34 cellular contexts compared by ENCODE assay signal in the genomic region with DNA sequence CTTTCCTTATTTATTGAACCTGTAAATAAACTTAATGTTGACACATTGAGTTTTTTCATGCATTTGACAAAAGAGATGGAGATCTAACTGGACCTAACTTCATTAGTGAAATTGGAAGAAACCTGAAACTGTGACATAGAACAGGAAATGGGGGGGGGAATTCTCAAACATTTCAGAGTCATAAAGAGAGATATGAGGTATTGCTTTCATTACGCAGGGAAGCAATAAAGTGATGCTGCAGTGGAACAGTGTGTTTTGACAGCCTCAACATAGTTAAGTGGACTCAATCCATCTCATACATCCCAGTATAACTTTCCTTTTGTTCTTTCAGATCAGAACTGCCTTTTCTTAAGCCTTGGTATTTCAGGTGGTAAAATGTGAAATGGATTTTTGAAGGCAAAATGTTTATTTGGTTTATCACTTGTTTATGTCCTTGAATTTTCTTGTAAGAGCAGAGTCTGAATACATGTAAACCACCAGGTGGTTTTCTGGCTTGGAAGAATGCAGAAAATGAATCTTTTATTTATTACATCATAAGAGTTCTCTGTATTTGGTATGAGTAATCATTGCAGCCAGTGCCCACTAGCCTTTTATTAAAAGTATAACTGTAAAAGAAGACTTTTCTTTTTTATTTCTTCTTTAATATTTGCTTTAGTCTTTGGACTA.
DNase-seq lines count a peak whose midpoint lies in the region; ATAC-seq, FAIRE-seq and TF ChIP-seq lines count a peak whose summit lies in the region.
"Had no signal": no experiment of that assay in that cellular context is flagged by ENCODE, and none has a peak within 500 bp of the region (broad histone marks: within the 10 kb centered on the region; RNA-seq: fewer than 3 reads in every experiment).

No MANE protein-coding gene starts in this region.

- no peaks in the 10 kb centered on the region for H3K9me3 ChIP-seq in mammary epithelial cell (replicated peaks; ENCODE audit: insufficient read depth, low read length)
- no peaks in the 10 kb centered on the region for H3K9me3 ChIP-seq in transverse colon
- H3K9me3 ChIP-seq: A549, gastrocnemius medialis, left ventricle myocardium inferior had no signal

- H3K27ac Mint-ChIP-seq in MCF 10A (ENCODE audit: low read depth, unreplicated experiment), result no peak overlapping the region
- H3K27ac Mint-ChIP-seq: activated CD4-positive, alpha-beta T cell treated with anti-CD3 and anti-CD28 coated beads, Interleukin-2, amount 10 ng/mL, durations not matched to agents 7 days and 5 days; activated CD8-positive, alpha-beta memory T cell treated with anti-CD3 and anti-CD28 coated beads, Interleukin-2, amount 10 ng/mL, durations not matched to agents 7 days and 5 days; activated T-cell treated with anti-CD3 and anti-CD28 coated beads, Interleukin-2, amount 50 U/mL, for 72 hours; B cell; CD8-positive, alpha-beta memory T cell; naive thymus-derived CD4-positive, alpha-beta T cell; T-helper 2 cell treated with Interferon-gamma antibody and Interleukin-4, amounts not matched to agents 5 μg/mL and 100 μg/mL, for 36 hours had no signal

- H2AFZ ChIP-seq in mammary epithelial cell (ENCODE audit: low read depth, low read length), result no peak overlapping the region

- no peak for TF ChIP-seq POLR2A in transverse colon (IDR thresholded peaks at IDR 0.05)

- H3K9me3 Mint-ChIP-seq in MCF 10A (ENCODE audit: unreplicated experiment), result no peaks in the 10 kb centered on the region
- H3K9me3 Mint-ChIP-seq: activated CD4-positive, alpha-beta T cell treated with anti-CD3 and anti-CD28 coated beads, Interleukin-2, amount 10 ng/mL, durations not matched to agents 7 days and 5 days; activated T-cell treated with anti-CD3 and anti-CD28 coated beads, Interleukin-2, amount 50 U/mL, for 72 hours; CD8-positive, alpha-beta memory T cell; naive thymus-derived CD4-positive, alpha-beta T cell; T-helper 2 cell treated with Interferon-gamma antibody and Interleukin-4, amounts not matched to agents 5 μg/mL and 100 μg/mL, for 36 hours had no signal

- ATAC-seq in HG03378 (IDR thresholded peaks at IDR 0.05; ENCODE audit: unreplicated experiment), result peak; percentile 77
- ATAC-seq: A549; activated CD8-positive, alpha-beta memory T cell treated with anti-CD3 and anti-CD28 coated beads, Interleukin-2, amount 10 ng/mL, durations not matched to agents 7 days and 5 days; gastrocnemius medialis; HCT116; HepG2; naive thymus-derived CD4-positive, alpha-beta T cell had no signal

- TF ChIP-seq EP300 in transverse colon (IDR thresholded peaks at IDR 0.05; ENCODE audit: low read depth), result no peak

- no peak overlapping the region for H3K9ac ChIP-seq in mammary epithelial cell (ENCODE audit: insufficient read depth, low read length)

- intact Hi-C loops in mammary epithelial cell (cut with micrococcal nuclease) (no loop called here), MCF 10A (cut with micrococcal nuclease) (loop anchor here (10.0 kb wide), 1 partner anchor 897 kb away; a partner anchor contains a TSS), transverse colon (cut with DNase I; ENCODE audit: low total_unique reads) (no loop called here)

- H3K4me3 ChIP-seq in mammary epithelial cell (replicated peaks in 1 of 3; ENCODE audit: insufficient read depth in 1 of 3, low read depth in 2 of 3, low read length in 3 of 3), result no peak overlapping the region
- no peak overlapping the region for H3K4me3 ChIP-seq in transverse colon
- H3K4me3 ChIP-seq: A549, cardiac muscle cell, gastrocnemius medialis, left ventricle myocardium inferior had no signal

- FAIRE-seq in urothelium cell line (lab: Jason Lieb, UNC), result no peak
- FAIRE-seq: A549, endometrium, HepG2 had no signal

- TF ChIP-seq CTCF in mammary epithelial cell (conservative IDR thresholded peaks at IDR 0.05 in 1 of 2, IDR thresholded peaks at IDR 0.05 in 1 of 2; ENCODE audit: extremely low read depth in 1 of 2, insufficient read depth in 1 of 2, low read depth in 1 of 2, low read length in 2 of 2) (no peak), MCF 10A (IDR thresholded peaks at IDR 0.05; ENCODE audit: unreplicated experiment) (no peak), GM20000 (IDR thresholded peaks at IDR 0.05; ENCODE audit: extremely low read depth, missing control alignments) (no peak), transverse colon (IDR thresholded peaks at IDR 0.05) (no peak)

- H3K27ac ChIP-seq in mammary epithelial cell (ENCODE audit: insufficient read depth, low read depth, low read length) (no peak overlapping the region), transverse colon (no peak overlapping the region)
- H3K27ac ChIP-seq: A549, cardiac muscle cell, gastrocnemius medialis, HL-60, left ventricle myocardium inferior, WERI-Rb-1 had no signal

- CTCF ChIA-PET in mammary epithelial cell (lab: Charles Lee; ENCODE audit: low non-redundant PET), result no interaction called here
- CTCF ChIA-PET in MCF 10A (lab: Yijun Ruan, JAX), result interaction anchor here (0.6 to 0.7 kb wide), 3 partner anchors 528 to 956 kb away, joined by 3 to 5 read pairs (median 5); no protein-coding TSS in a partner anchor

- POLR2A ChIA-PET in MCF 10A (lab: Yijun Ruan, JAX), result interaction anchor here (0.6 kb wide), 1 partner anchor 833 kb away, joined by 3 read pairs; no protein-coding TSS in a partner anchor

- no peaks in the 10 kb centered on the region for H3K79me2 ChIP-seq in mammary epithelial cell (ENCODE audit: insufficient read depth, low read length)

- H3K4me1 Mint-ChIP-seq in MCF 10A (ENCODE audit: insufficient read depth, unreplicated experiment), result no peaks in the 10 kb centered on the region
- H3K4me1 Mint-ChIP-seq: B cell; CD8-positive, alpha-beta memory T cell; naive thymus-derived CD4-positive, alpha-beta T cell had no signal

- no TSS peak for BruUV-seq in mammary epithelial cell (replicated peaks; lab: Mats Ljungman, UMichigan)
- no TSS peak for BruUV-seq in MCF 10A (replicated peaks; lab: Mats Ljungman, UMichigan)

- dilution Hi-C loops in mammary epithelial cell (cut with HindIII; ENCODE audit: low sequenced_read_pairs), result no loop called here

- H3K27me3 ChIP-seq in mammary epithelial cell (ENCODE audit: insufficient read depth, low read length), result peaks cover 3% of the 10 kb centered on the region
- H3K27me3 ChIP-seq in transverse colon, result no peaks in the 10 kb centered on the region
- H3K27me3 ChIP-seq: cardiac muscle cell, gastrocnemius medialis had no signal

- no peak overlapping the region for H3K4me3 Mint-ChIP-seq in MCF 10A (ENCODE audit: unreplicated experiment)
- H3K4me3 Mint-ChIP-seq: activated CD4-positive, alpha-beta T cell treated with anti-CD3 and anti-CD28 coated beads, Interleukin-2, amount 10 ng/mL, durations not matched to agents 7 days and 5 days; activated CD8-positive, alpha-beta memory T cell treated with anti-CD3 and anti-CD28 coated beads, Interleukin-2, amount 10 ng/mL, durations not matched to agents 7 days and 5 days; activated T-cell treated with anti-CD3 and anti-CD28 coated beads, Interleukin-2, amount 50 U/mL, for 72 hours; B cell; CD8-positive, alpha-beta memory T cell; naive thymus-derived CD4-positive, alpha-beta T cell; T-helper 2 cell treated with Interferon-gamma antibody and Interleukin-4, amounts not matched to agents 5 μg/mL and 100 μg/mL, for 36 hours had no signal

- no peaks in the 10 kb centered on the region for H4K20me1 ChIP-seq in mammary epithelial cell (ENCODE audit: insufficient read depth, low read length)

- H3K36me3 ChIP-seq in mammary epithelial cell (ENCODE audit: insufficient read depth, low read length) (no peaks in the 10 kb centered on the region), transverse colon (no peaks in the 10 kb centered on the region)
- H3K36me3 ChIP-seq: cardiac muscle cell, gastrocnemius medialis, left ventricle myocardium inferior, WERI-Rb-1 had no signal

- no peak overlapping the region for H3K4me2 ChIP-seq in mammary epithelial cell (ENCODE audit: insufficient read depth, low read depth, low read length)
- H3K4me2 ChIP-seq: A549 had no signal

- 89% methylated on average over 1 of the region's 1 CpG for WGBS in mammary epithelial cell (ENCODE audit: low coverage, missing lambda C conversion rate)
- 0 to 10% methylated on average over 1 of the region's 1 CpG for WGBS in transverse colon (ENCODE audit: low coverage in 1 of 2), 2 donors

- H3K4me1 ChIP-seq in mammary epithelial cell (ENCODE audit: insufficient read depth, low read length), result no peaks in the 10 kb centered on the region
- no peaks in the 10 kb centered on the region for H3K4me1 ChIP-seq in transverse colon
- H3K4me1 ChIP-seq: A549, gastrocnemius medialis, left ventricle myocardium inferior had no signal

- H3K36me3 Mint-ChIP-seq in MCF 10A (ENCODE audit: insufficient read depth, unreplicated experiment), result no peaks in the 10 kb centered on the region
- H3K36me3 Mint-ChIP-seq: activated CD8-positive, alpha-beta memory T cell treated with anti-CD3 and anti-CD28 coated beads, Interleukin-2, amount 10 ng/mL, durations not matched to agents 7 days and 5 days; CD8-positive, alpha-beta memory T cell; naive thymus-derived CD4-positive, alpha-beta T cell had no signal

- in situ Hi-C loops in mammary epithelial cell (cut with MboI; ENCODE audit: low sequenced_read_pairs in 2 of 2) (no loop called here), transverse colon (cut with MboI; ENCODE audit: low pct_ligation_motif_present in 1 of 4, low pct_unique_long_range_greater_than_20kb in 1 of 4, low sequenced_read_pairs in 3 of 4) (no loop called here)

- peaks cover 18% of the 10 kb centered on the region for H3K27me3 Mint-ChIP-seq in MCF 10A (ENCODE audit: insufficient read depth, unreplicated experiment)

- DNase-seq in mammary epithelial cell, result peak; percentile 21
- no peak for DNase-seq in MCF 10A (ENCODE audit: unreplicated experiment)
- peak; percentile 21 for DNase-seq in GM20000 (ENCODE audit: low spot score)
- peak; percentile 25 for DNase-seq in urothelium cell line (ENCODE audit: low spot score)
- no peak for DNase-seq in iPS-NIHi7 (ENCODE audit: extremely low spot score)
- DNase-seq in NCI-H2227 treated with DMSO at 0.1 percent for 48 hours (lab: John Stamatoyannopoulos, UW), result no peak
- no peak for DNase-seq in transverse colon
- DNase-seq: activated CD4-positive, alpha-beta T cell treated with anti-CD3 and anti-CD28 coated beads, Interleukin-2, amount 10 ng/mL, durations not matched to agents 7 days and 5 days; activated CD8-positive, alpha-beta memory T cell treated with anti-CD3 and anti-CD28 coated beads, Interleukin-2, amount 10 ng/mL, durations not matched to agents 7 days and 5 days; activated naive CD4-positive, alpha-beta T cell treated with anti-CD3 and anti-CD28 coated beads, Interleukin-2, amount 50 U/mL, for 16 hours; activated T-cell treated with anti-CD3 and anti-CD28 coated beads, Interleukin-2, amount 50 U/mL, for 72 hours; CD8-positive, alpha-beta memory T cell; cortex of kidney; gastrocnemius medialis; hippocampal formation; left ventricle myocardium inferior; naive thymus-derived CD4-positive, alpha-beta T cell; NCI-H1092; NCI-H2029; NCI-H774; nucleus accumbens; OCI-M1; stimulated activated CD4-positive, alpha-beta T cell treated with anti-CD3 and anti-CD28 coated beads, Interleukin-1b, Interleukin-23, amount 100 ng/mL, for 48 hours; substantia nigra; WERI-Rb-1 had no signal

Comparison
In these comparisons a context has a peak if more than half of its experiments do, and no peak if none do; other contexts are left out.
1. DNase-seq: peak in mammary epithelial cell (single experiment), GM20000 (single experiment) and urothelium cell line (single experiment); none in MCF 10A (single experiment), iPS-NIHi7 (single experiment), NCI-H2227 treated with DMSO at 0.1 percent for 48 hours (single experiment) and transverse colon (single experiment).